In genomic region chr10:38402442-38403346, GRCh38 we compare ENCODE assay signal across 8 cellular contexts.
DNase-seq lines count a peak whose midpoint lies in the region; TF ChIP-seq lines count a peak whose summit lies in the region.
"Not testable (repeated sequence)": the region's sequence is repeated elsewhere in the genome, so short reads cannot be mapped to it uniquely, and the experiment has no call there.

No MANE protein-coding gene starts in this region.

- H3K27ac Mint-ChIP-seq in nephron progenitor cell, result peak overlapping the region; percentile 83
- peak overlapping the region; percentile 98 for H3K27ac Mint-ChIP-seq in stimulated activated naive CD8-positive, alpha-beta T cell treated with anti-CD3 and anti-CD28 coated beads, Interleukin-15, Interleukin-2, amounts not matched to agents 100 ng/mL and 50 ng/mL, for 24 hours

- H3K27ac ChIP-seq in KOPT-K1 (ENCODE audit: low read depth, low read length, poor library complexity, severe bottlenecking) (peak overlapping the region; percentile 85), fibroblast of lung (ENCODE audit: insufficient read depth, low read length) (peak overlapping the region; percentile 91)

- H3K4me3 ChIP-seq in fibroblast of lung (replicated peaks in 1 of 4; ENCODE audit: control extremely low read depth in 1 of 4, insufficient read depth in 1 of 4, low read depth in 3 of 4, low read length in 4 of 4), result peak overlapping the region; percentile 62 to 84 (median 66)

- H3K27me3 Mint-ChIP-seq in nephron progenitor cell (ENCODE audit: low read depth, poor library complexity); stimulated activated naive CD8-positive, alpha-beta T cell treated with anti-CD3 and anti-CD28 coated beads, Interleukin-15, Interleukin-2, amounts not matched to agents 100 ng/mL and 50 ng/mL, for 24 hours: not testable (repeated sequence)

- H3K79me2 ChIP-seq in fibroblast of lung (ENCODE audit: control insufficient read depth, insufficient read depth, low read length), result not testable (repeated sequence)

- peak overlapping the region; percentile 57 for H2AFZ ChIP-seq in fibroblast of lung (ENCODE audit: low read length)

- H3K4me2 ChIP-seq in fibroblast of lung (ENCODE audit: extremely low read depth, insufficient read depth, low read length), result peak overlapping the region; percentile 68

- not testable (repeated sequence) for H3K27me3 ChIP-seq in fibroblast of lung (ENCODE audit: control insufficient read depth, insufficient read depth, low read length)

- not testable (repeated sequence) for H4K20me1 ChIP-seq in fibroblast of lung (ENCODE audit: control insufficient read depth, extremely low read depth, insufficient read depth, low read length)

- peak overlapping the region; percentile 86 for H3K9ac ChIP-seq in fibroblast of lung (ENCODE audit: insufficient read depth, low read length)

- not testable (repeated sequence) for H3K36me3 ChIP-seq in KOPT-K1 (ENCODE audit: insufficient read depth, low read length); fibroblast of lung (ENCODE audit: control insufficient read depth, insufficient read depth, low read length)

- peaks cover 17% of the 10 kb centered on the region for H3K9me3 Mint-ChIP-seq in nephron progenitor cell
- H3K9me3 Mint-ChIP-seq in stimulated activated naive CD8-positive, alpha-beta T cell treated with anti-CD3 and anti-CD28 coated beads, Interleukin-15, Interleukin-2, amounts not matched to agents 100 ng/mL and 50 ng/mL, for 24 hours, result not testable (repeated sequence)

- not testable (repeated sequence) for H3K4me1 ChIP-seq in fibroblast of lung (ENCODE audit: control insufficient read depth, extremely low read depth, insufficient read depth, low read length)

- not testable (repeated sequence) for H3K36me3 Mint-ChIP-seq in nephron progenitor cell (ENCODE audit: low read depth); stimulated activated naive CD8-positive, alpha-beta T cell treated with anti-CD3 and anti-CD28 coated beads, Interleukin-15, Interleukin-2, amounts not matched to agents 100 ng/mL and 50 ng/mL, for 24 hours (ENCODE audit: low read depth)

- DNase-seq in ELR (ENCODE audit: low read depth), result peak; percentile 90
- peak; percentile 62 for DNase-seq in GOT3 (lab: John Stamatoyannopoulos, UW)
- DNase-seq in RPMI7951 (ENCODE audit: low read depth), result peak; percentile 92
- peak; percentile 81 to 82 for DNase-seq in activated T-helper 1 cell treated with anti-CD3 and anti-CD28 coated beads, Interleukin-2, amount 50 U/mL, for 16 hours (ENCODE audit: low read depth in 1 of 2, low spot score in 1 of 2)
- DNase-seq in fibroblast of lung (ENCODE audit: low read depth in 2 of 2), result peak; percentile 95
- DNase-seq in nephron progenitor cell, result peak; percentile 72

- TF ChIP-seq CTCF in fibroblast of lung (conservative IDR thresholded peaks at IDR 0.05 in 1 of 2, IDR thresholded peaks at IDR 0.05 in 1 of 2; ENCODE audit: low read depth in 1 of 2, low read length in 2 of 2); nephron progenitor cell (IDR thresholded peaks at IDR 0.05): not testable (repeated sequence)

- peak overlapping the region; percentile 82 for H3K4me3 Mint-ChIP-seq in nephron progenitor cell
- H3K4me3 Mint-ChIP-seq in stimulated activated naive CD8-positive, alpha-beta T cell treated with anti-CD3 and anti-CD28 coated beads, Interleukin-15, Interleukin-2, amounts not matched to agents 100 ng/mL and 50 ng/mL, for 24 hours, result peak overlapping the region; percentile 91

- H3K4me1 Mint-ChIP-seq in nephron progenitor cell; stimulated activated naive CD8-positive, alpha-beta T cell treated with anti-CD3 and anti-CD28 coated beads, Interleukin-15, Interleukin-2, amounts not matched to agents 100 ng/mL and 50 ng/mL, for 24 hours (ENCODE audit: low read depth): not testable (repeated sequence)

- H3K9me3 ChIP-seq in KOPT-K1 (ENCODE audit: insufficient read depth, low read length, poor library complexity, severe bottlenecking); fibroblast of lung (ENCODE audit: control insufficient read depth, insufficient read depth, low read depth, low read length): not testable (repeated sequence)

Comparison
In these comparisons a context has a peak if more than half of its experiments do, and no peak if none do; other contexts are left out.
1. Peak in every context shown above with its lines: DNase-seq, H3K4me3 ChIP-seq and H3K27ac ChIP-seq.